18 cellular contexts compared by ENCODE assay signal in the genomic region with DNA sequence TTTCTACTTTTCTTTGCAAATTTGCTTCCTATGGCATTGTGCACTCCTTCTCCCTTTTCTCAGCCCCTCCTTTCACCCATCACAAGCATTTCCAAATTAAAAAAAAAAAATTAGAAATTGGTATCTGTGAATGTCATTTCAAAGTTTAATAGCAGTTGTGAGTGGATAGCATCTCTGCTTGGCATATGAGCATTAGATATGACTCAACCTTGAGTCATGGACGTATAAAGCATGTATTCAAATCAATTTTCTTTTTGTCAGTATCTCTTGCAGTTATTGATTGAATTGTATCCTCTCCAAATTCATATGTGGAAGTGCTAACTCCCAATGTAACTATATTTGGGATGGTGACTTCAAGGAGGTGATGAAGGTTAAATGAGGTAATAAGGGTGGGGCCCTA.
DNase-seq lines count a peak whose midpoint lies in the region; ATAC-seq, FAIRE-seq and TF ChIP-seq lines count a peak whose summit lies in the region.
"Had no signal": no experiment of that assay in that cellular context is flagged by ENCODE, and none has a peak within 500 bp of the region (broad histone marks: within the 10 kb centered on the region; RNA-seq: fewer than 3 reads in every experiment).

No MANE protein-coding gene starts in this region.

- peaks cover 20% of the 10 kb centered on the region for H3K4me1 ChIP-seq in HEK293 (ENCODE audit: control insufficient read depth, insufficient read depth, low read length)
- no peaks in the 10 kb centered on the region for H3K4me1 ChIP-seq in neuronal stem cell (ENCODE audit: control insufficient read depth in 2 of 2, insufficient read depth in 1 of 2, low read depth in 1 of 2, low read length in 2 of 2)
- H3K4me1 ChIP-seq in testis = no peaks in the 10 kb centered on the region

- no peak overlapping the region for H3K9ac ChIP-seq in neuronal stem cell (ENCODE audit: low read depth, low read length, poor library complexity)

- no peak overlapping the region for H2BK120ac ChIP-seq in neuronal stem cell (ENCODE audit: low read depth, low read length)

- H3K36me3 ChIP-seq in HEK293 (ENCODE audit: control insufficient read depth in 2 of 2, insufficient read depth in 1 of 2, low read length in 2 of 2) (no peaks in the 10 kb centered on the region), bronchial epithelial cell (ENCODE audit: control insufficient read depth, insufficient read depth, low read length) (no peaks in the 10 kb centered on the region), neuronal stem cell (replicated peaks in 1 of 2; ENCODE audit: control insufficient read depth in 2 of 2, insufficient read depth in 2 of 2, low read length in 2 of 2) (no peaks in the 10 kb centered on the region), testis (ENCODE audit: low read depth, missing control alignments) (no peaks in the 10 kb centered on the region)
- H3K36me3 ChIP-seq: SJCRH30 had no signal

- no peak overlapping the region for H2BK12ac ChIP-seq in neuronal stem cell (ENCODE audit: low read length)

- H3K27me3 ChIP-seq in bronchial epithelial cell (ENCODE audit: control insufficient read depth, insufficient read depth, low read length) = no peaks in the 10 kb centered on the region
- no peaks in the 10 kb centered on the region for H3K27me3 ChIP-seq in neuronal stem cell (ENCODE audit: control insufficient read depth in 3 of 3, insufficient read depth in 3 of 3, low read depth in 1 of 3, low read length in 3 of 3)
- no peaks in the 10 kb centered on the region for H3K27me3 ChIP-seq in testis
- H3K27me3 ChIP-seq: SJCRH30 had no signal

- no peaks in the 10 kb centered on the region for H3K79me1 ChIP-seq in neuronal stem cell (ENCODE audit: low read depth, low read length)

- peak; percentile 38 for DNase-seq in NCI-H460 (ENCODE audit: extremely low read depth, low read depth)
- DNase-seq in bronchial epithelial cell (ENCODE audit: low read depth) = peak; percentile 67
- DNase-seq in neuronal stem cell (ENCODE audit: low spot score) = no peak
- DNase-seq in globus pallidus (ENCODE audit: low spot score) = no peak
- DNase-seq in left lobe of liver (ENCODE audit: low spot score) = no peak
- no peak for DNase-seq in testis
- DNase-seq: ACHN, C1 segment of cervical spinal cord, DMS79 treated with DMSO at 0.1 percent for 48 hours, HFFc6, KBM-7, NCI-H1417, NCI-H187, NCI-H2227 treated with DMSO at 0.1 percent for 48 hours, NCI-H524, SJCRH30 had no signal

- POLR2A ChIA-PET in HEK293 (lab: Yijun Ruan, JAX) = no interaction called here

- no peak overlapping the region for H3K4ac ChIP-seq in neuronal stem cell (ENCODE audit: low read length)

- intact Hi-C loops in testis (cut with DNase I; ENCODE audit: low total_unique reads) = no loop called here

- no peak for ATAC-seq in left lobe of liver

- no peak overlapping the region for H3K23ac ChIP-seq in neuronal stem cell (ENCODE audit: low read depth, low read length, poor library complexity)

- H2BK5ac ChIP-seq in neuronal stem cell (ENCODE audit: low read length) = no peak overlapping the region

- H3K14ac ChIP-seq in neuronal stem cell (ENCODE audit: low read length) = no peak overlapping the region

- no peak for FAIRE-seq in bronchial epithelial cell (lab: Jason Lieb, UNC)

- H3K9me3 ChIP-seq in HEK293 (ENCODE audit: control insufficient read depth, insufficient read depth, low read depth, low read length) = no peaks in the 10 kb centered on the region
- H3K9me3 ChIP-seq in neuronal stem cell (replicated peaks in 1 of 2; ENCODE audit: control insufficient read depth in 2 of 2, insufficient read depth in 1 of 2, low read depth in 1 of 2, low read length in 2 of 2) = no peaks in the 10 kb centered on the region
- H3K9me3 ChIP-seq in testis = no peaks in the 10 kb centered on the region
- H3K9me3 ChIP-seq: SJCRH30 had no signal

- no peak overlapping the region for H2AFZ ChIP-seq in neuronal stem cell (ENCODE audit: low read length)

- no peak overlapping the region for H2BK15ac ChIP-seq in neuronal stem cell (ENCODE audit: low read length)

- no peak overlapping the region for H3K4me2 ChIP-seq in neuronal stem cell (ENCODE audit: insufficient read depth, low read length, poor library complexity, severe bottlenecking)

- CTCF ChIA-PET in HEK293 (lab: Yijun Ruan, JAX) = no interaction called here

- WGBS in neuronal stem cell (ENCODE audit: extremely low coverage in 2 of 2, insufficient read length in 2 of 2, insufficient replicate concordance in 1 of 2), 2 donors = no CpG with 5 or more reads among the region's 1 CpG
- 75 to 95% methylated on average over 1 of the region's 1 CpG for WGBS in testis, 2 donors

- no peak for TF ChIP-seq POLR2A in testis (IDR thresholded peaks at IDR 0.05)

- H4K91ac ChIP-seq in neuronal stem cell (ENCODE audit: low read depth, low read length, poor library complexity) = no peak overlapping the region

- TF ChIP-seq CTCF in HEK293 (tag by site-specific recombination; IDR thresholded peaks at IDR 0.05) (no peak), bronchial epithelial cell (IDR thresholded peaks at IDR 0.05; ENCODE audit: insufficient read depth, low read length, severe bottlenecking) (no peak), testis (IDR thresholded peaks at IDR 0.05) (no peak)

- no peak overlapping the region for H3K4me3 ChIP-seq in HEK293 (ENCODE audit: low read depth, low read length)
- H3K4me3 ChIP-seq in bronchial epithelial cell (ENCODE audit: low read depth, low read length) = no peak overlapping the region
- H3K4me3 ChIP-seq in neuronal stem cell (ENCODE audit: low read length in 2 of 2) = no peak overlapping the region
- no peak overlapping the region for H3K4me3 ChIP-seq in testis
- H3K4me3 ChIP-seq: SJCRH30 had no signal

- H2AK5ac ChIP-seq in neuronal stem cell (ENCODE audit: low read depth, low read length) = no peak overlapping the region

- H3K27ac ChIP-seq in HEK293 (ENCODE audit: extremely low read depth, low read depth, low read length) = no peak overlapping the region
- H3K27ac ChIP-seq in neuronal stem cell (replicated peaks; ENCODE audit: low read length) = no peak overlapping the region
- H3K27ac ChIP-seq in testis = no peak overlapping the region
- H3K27ac ChIP-seq: HL-60, SJCRH30 had no signal

- no peak overlapping the region for H3K18ac ChIP-seq in neuronal stem cell (ENCODE audit: low read length)

- peak overlapping the region; percentile 17 for H4K8ac ChIP-seq in neuronal stem cell (ENCODE audit: low read depth, low read length)

TF ChIP-seq in HEK293, 187 proteins besides CTCF, POLR2A, EP300 and RAD21:
- TF ChIP-seq, protein P1, sequence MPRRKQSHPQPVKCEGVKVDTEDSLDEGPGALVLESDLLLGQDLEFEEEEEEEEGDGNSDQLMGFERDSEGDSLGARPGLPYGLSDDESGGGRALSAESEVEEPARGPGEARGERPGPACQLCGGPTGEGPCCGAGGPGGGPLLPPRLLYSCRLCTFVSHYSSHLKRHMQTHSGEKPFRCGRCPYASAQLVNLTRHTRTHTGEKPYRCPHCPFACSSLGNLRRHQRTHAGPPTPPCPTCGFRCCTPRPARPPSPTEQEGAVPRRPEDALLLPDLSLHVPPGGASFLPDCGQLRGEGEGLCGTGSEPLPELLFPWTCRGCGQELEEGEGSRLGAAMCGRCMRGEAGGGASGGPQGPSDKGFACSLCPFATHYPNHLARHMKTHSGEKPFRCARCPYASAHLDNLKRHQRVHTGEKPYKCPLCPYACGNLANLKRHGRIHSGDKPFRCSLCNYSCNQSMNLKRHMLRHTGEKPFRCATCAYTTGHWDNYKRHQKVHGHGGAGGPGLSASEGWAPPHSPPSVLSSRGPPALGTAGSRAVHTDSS (tag by site-specific recombination; IDR thresholded peaks at IDR 0.05) = 0 out of 2 replicates have a peak, but pooled peaks have one; percentile 30
- TF ChIP-seq ZNF155 (tag by site-specific recombination; IDR thresholded peaks at IDR 0.05) = no peak
- TF ChIP-seq TRIM28 (IDR thresholded peaks at IDR 0.05; ENCODE audit: borderline replicate concordance, low read length) = 0 out of 2 replicates have a peak, but pooled peaks have one; percentile 25

Comparison
In these comparisons a context has a peak if more than half of its experiments do, and no peak if none do; other contexts are left out.
1. DNase-seq: peak in NCI-H460 (single experiment) and bronchial epithelial cell (single experiment); none in neuronal stem cell (single experiment), globus pallidus (single experiment), left lobe of liver (single experiment) and testis (single experiment).